In genomic region chr6:13813621-13814175, GRCh38 we compare ENCODE assay signal across 8 cellular contexts. TPM values are rescaled to one million over a fixed set of nuclear protein-coding genes. Genes with fewer than 3 reads are reported as not detected.
DNase-seq lines count a peak whose midpoint lies in the region; ATAC-seq and TF ChIP-seq lines count a peak whose summit lies in the region.

No MANE protein-coding gene starts in this region.

- DNase-seq in NCI-H1436 (lab: John Stamatoyannopoulos, UW) (peak; percentile 59), NCI-H1436 treated with DMSO at 0.1 percent for 48 hours (lab: John Stamatoyannopoulos, UW) (no peak), HT-29 (ENCODE audit: low spot score) (peak; percentile 68), ascending aorta (ENCODE audit: low spot score in 2 of 2) (peak; percentile 10 to 80), right atrium auricular region (ENCODE audit: low spot score) (peak; percentile 67), pons (ENCODE audit: low spot score) (peak; percentile 54)

- H3K27ac ChIP-seq in OCI-LY1 (ENCODE audit: low read depth, low read length, poor library complexity, severe bottlenecking) (peak overlapping the region; percentile 85), ascending aorta (peak overlapping the region; percentile 95), right atrium auricular region (peak overlapping the region; percentile 95 to 99)

- H3K9me2 ChIP-seq in OCI-LY1 (ENCODE audit: low read depth, low read length) = no peaks in the 10 kb centered on the region

- H3K36me3 ChIP-seq in OCI-LY1 (ENCODE audit: insufficient read depth, low read length) (peaks cover 3% of the 10 kb centered on the region; the same call in 1 of the 2 replicates), ascending aorta (peaks cover 0 to 6% of the 10 kb centered on the region in 2 donors), right atrium auricular region (no peaks in the 10 kb centered on the region)

- H3K4me1 ChIP-seq in OCI-LY1 (ENCODE audit: insufficient read depth, low read length, severe bottlenecking) (peaks cover 36% of the 10 kb centered on the region), ascending aorta (peaks cover 5 to 28% of the 10 kb centered on the region in 2 donors), right atrium auricular region (peaks cover 0 to 41% of the 10 kb centered on the region in 2 donors)

- H3K4me3 ChIP-seq in OCI-LY1 (ENCODE audit: low read depth, low read length, poor library complexity, severe bottlenecking) (peak overlapping the region; percentile 93), ascending aorta (peak overlapping the region; percentile 84 to 97), right atrium auricular region (peak overlapping the region; percentile 90 to 95)

- peak; percentile 30 for ATAC-seq in GM21447 (IDR thresholded peaks at IDR 0.05; ENCODE audit: unreplicated experiment)

- H3K9me3 ChIP-seq in OCI-LY1 (ENCODE audit: low read length) (no peaks in the 10 kb centered on the region), ascending aorta (no peaks in the 10 kb centered on the region), right atrium auricular region (no peaks in the 10 kb centered on the region)

- intact Hi-C loops in ascending aorta (cut with DNase I) = loop anchor here (1.0 to 10.0 kb wide), 7 partner anchors 19 to 1431 kb away; partner anchors contain the start of genes GFOD1, JARID2, NOL7 and RANBP9

- peaks cover 41% of the 10 kb centered on the region for H3K79me2 ChIP-seq in OCI-LY1 (ENCODE audit: insufficient read depth, low read length)

- H2AFZ ChIP-seq in OCI-LY1 (ENCODE audit: low read length) = peak overlapping the region; percentile 12; the same call in 1 of the 2 replicates

- H3K4me2 ChIP-seq in OCI-LY1 (ENCODE audit: low read length) = peak overlapping the region; percentile 78

- no peaks in the 10 kb centered on the region for H4K20me1 ChIP-seq in OCI-LY1 (ENCODE audit: insufficient read depth, low read length)

- no peaks in the 10 kb centered on the region for H3K27me3 ChIP-seq in OCI-LY1 (ENCODE audit: insufficient read depth, low read length)
- H3K27me3 ChIP-seq in ascending aorta = no peaks in the 10 kb centered on the region
- H3K27me3 ChIP-seq in right atrium auricular region = no peaks in the 10 kb centered on the region

- TF ChIP-seq CTCF in OCI-LY1 (IDR thresholded peaks at IDR 0.05; ENCODE audit: low read length) = no peak
- no peak for TF ChIP-seq CTCF in ascending aorta (IDR thresholded peaks at IDR 0.05)
- TF ChIP-seq CTCF in right atrium auricular region (IDR thresholded peaks at IDR 0.05) = no peak

- peaks cover 5% of the 10 kb centered on the region; the same call in 1 of the 2 replicates for H3F3A ChIP-seq in OCI-LY1 (ENCODE audit: insufficient read depth, low read length)

- H3K9ac ChIP-seq in OCI-LY1 (ENCODE audit: low read length) = peak overlapping the region; percentile 91

RNA-seq across cellular contexts. Expression of gene MCUR1, which starts 0.7 kb away (rescaled TPM):
- total RNA-seq in HT-29 (2014; rRNA removed; shearing (Covaris generic)) = 20.2 and 29.2 TPM in 2 replicates
- total RNA-seq in ascending aorta = 2.8 TPM
- total RNA-seq in right atrium auricular region = 10 to 100 TPM; 11.0 to 11.2 TPM
